1 cellular context compared by ENCODE assay signal in the genomic region with DNA sequence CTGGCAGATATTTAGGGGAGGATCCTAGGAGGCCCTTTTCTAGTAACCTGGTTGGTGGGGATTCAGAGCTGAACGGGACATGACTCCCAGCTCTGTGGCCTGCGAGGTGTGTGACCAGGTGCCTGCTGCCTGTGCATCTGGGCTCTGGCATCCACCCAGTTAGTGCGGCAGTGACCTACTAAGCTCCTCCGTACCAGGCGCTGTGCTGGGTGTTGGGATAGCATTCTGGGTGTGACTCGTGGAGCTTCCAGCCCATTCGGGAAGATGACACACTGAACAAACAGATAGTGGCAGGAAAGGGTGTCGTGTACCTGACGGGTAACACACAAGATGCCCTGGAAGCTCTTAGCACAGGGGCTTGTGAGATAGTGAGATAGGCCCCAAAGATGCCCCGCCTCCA.
A peak's percentile ranks its signal among the peaks of the same experiment; 100 is the strongest.
TF ChIP-seq lines count a peak whose summit lies in the region.

No MANE protein-coding gene starts in this region.

TF ChIP-seq in A549, 52 proteins besides CTCF, POLR2A, EP300 and RAD21:
- TF ChIP-seq, protein P1, sequence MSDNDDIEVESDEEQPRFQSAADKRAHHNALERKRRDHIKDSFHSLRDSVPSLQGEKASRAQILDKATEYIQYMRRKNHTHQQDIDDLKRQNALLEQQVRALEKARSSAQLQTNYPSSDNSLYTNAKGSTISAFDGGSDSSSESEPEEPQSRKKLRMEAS (IDR thresholded peaks at IDR 0.05), result peak; percentile 49
- TF ChIP-seq NR3C1 (IDR thresholded peaks at IDR 0.05), result no peak
- TF ChIP-seq NPAS2 (CRISPR knock-in tag; IDR thresholded peaks at IDR 0.05; ENCODE audit: borderline replicate concordance), result no peak
- TF ChIP-seq RFX5 (IDR thresholded peaks at IDR 0.05), result no peak
- TF ChIP-seq FOSL2 (IDR thresholded peaks at IDR 0.05), result 0 out of 2 replicates have a peak, but pooled peaks have one; percentile 18
- peak; percentile 56 for TF ChIP-seq FOSL2 (CRISPR knock-in tag; IDR thresholded peaks at IDR 0.05)
- TF ChIP-seq MAFK (IDR thresholded peaks at IDR 0.05; ENCODE audit: partially characterized antibody), result no peak
TF ChIP-seq in A549: peak in this region for 2.
